ENCODE assay signal across 23 cellular contexts in the genomic region with DNA sequence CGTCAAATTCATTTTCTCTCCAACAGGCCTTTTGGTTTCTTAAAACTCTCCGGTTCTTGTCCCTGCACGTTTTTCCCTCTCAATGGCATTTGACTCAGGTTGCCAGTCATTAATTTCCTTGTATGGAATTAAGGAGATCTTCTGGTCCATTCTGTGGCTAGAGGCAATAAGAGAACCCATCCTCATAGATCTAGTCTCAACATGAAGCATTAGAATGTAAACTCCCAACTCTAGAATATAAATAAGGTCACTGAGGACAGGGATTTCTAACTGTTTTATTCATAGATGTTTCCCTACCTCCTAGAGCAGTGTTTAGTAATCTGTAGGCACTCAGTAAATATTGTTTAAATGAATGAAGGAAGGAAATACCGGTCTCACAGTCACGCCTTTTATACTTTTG.
"Had no signal": no experiment of that assay in that cellular context is flagged by ENCODE, and none has a peak within 500 bp of the region (broad histone marks: within the 10 kb centered on the region; RNA-seq: fewer than 3 reads in every experiment).

No MANE protein-coding gene starts in this region.

- H3K27ac ChIP-seq: prostate gland, right atrium auricular region, stomach, thyroid gland had no signal

- FAIRE-seq: frontal cortex, kidney had no signal

- H3K4me1 Mint-ChIP-seq: naive thymus-derived CD4-positive, alpha-beta T cell; nephron progenitor cell; stimulated activated effector memory CD8-positive, alpha-beta T cell treated with anti-CD3 and anti-CD28 coated beads, Interleukin-12 subunit alpha, Interleukin-12 subunit beta, amount 100 ng/mL, for 72 hours had no signal

- H3K27me3 ChIP-seq: esophagus squamous epithelium, right atrium auricular region, stomach, thyroid gland had no signal

- H3K4me3 Mint-ChIP-seq: mesothelial cell of epicardium; naive thymus-derived CD4-positive, alpha-beta T cell; nephron progenitor cell; stimulated activated effector memory CD8-positive, alpha-beta T cell treated with anti-CD3 and anti-CD28 coated beads, Interleukin-12 subunit alpha, Interleukin-12 subunit beta, amount 100 ng/mL, for 72 hours had no signal

- H3K4me3 ChIP-seq: esophagus squamous epithelium, lung, prostate gland, right atrium auricular region, stomach, thyroid gland had no signal

- H3K4me1 ChIP-seq: prostate gland, right atrium auricular region, stomach, thyroid gland had no signal

- H3K9me3 ChIP-seq: esophagus squamous epithelium, prostate gland, right atrium auricular region, stomach, thyroid gland had no signal

- H3K36me3 ChIP-seq: esophagus squamous epithelium, prostate gland, right atrium auricular region, stomach, thyroid gland had no signal

- H3K27ac Mint-ChIP-seq: mesothelial cell of epicardium; naive thymus-derived CD4-positive, alpha-beta T cell; nephron progenitor cell; stimulated activated effector memory CD8-positive, alpha-beta T cell treated with anti-CD3 and anti-CD28 coated beads, Interleukin-12 subunit alpha, Interleukin-12 subunit beta, amount 100 ng/mL, for 72 hours had no signal

- H3K27me3 Mint-ChIP-seq: naive thymus-derived CD4-positive, alpha-beta T cell had no signal

- ATAC-seq: left lobe of liver; naive thymus-derived CD4-positive, alpha-beta T cell; sciatic nerve; stimulated activated effector memory CD8-positive, alpha-beta T cell treated with anti-CD3 and anti-CD28 coated beads, Interleukin-12 subunit alpha, Interleukin-12 subunit beta, amount 100 ng/mL, for 72 hours had no signal

- H3K9me3 Mint-ChIP-seq: nephron progenitor cell had no signal

- H3K36me3 Mint-ChIP-seq: naive thymus-derived CD4-positive, alpha-beta T cell; stimulated activated effector memory CD8-positive, alpha-beta T cell treated with anti-CD3 and anti-CD28 coated beads, Interleukin-12 subunit alpha, Interleukin-12 subunit beta, amount 100 ng/mL, for 72 hours had no signal

- DNase-seq: cerebellar nuclear complex; cortex of kidney; effector CD4-positive, alpha-beta T cell; esophagus squamous epithelium; head of caudate nucleus; kidney; mesenchymal stem cell; naive thymus-derived CD4-positive, alpha-beta T cell; nephron progenitor cell; nucleus accumbens; stimulated activated CD4-positive, alpha-beta T cell treated with anti-CD3 and anti-CD28 coated beads, Interleukin-2, amount 100 ng/mL, for 24 hours; stimulated activated CD4-positive, alpha-beta T cell treated with anti-CD3 and anti-CD28 coated beads, Interleukin-4, amount 100 ng/mL, for 24 hours; stimulated activated naive CD4-positive, alpha-beta T cell treated with Interleukin-2 at 50 U/mL for 16 hours; stomach; thyroid gland had no signal
